Comparison of ENCODE assay signal across 13 cellular contexts in genomic region chr6:21741221-21742109, GRCh38.
DNase-seq lines count a peak whose midpoint lies in the region; ATAC-seq, FAIRE-seq and TF ChIP-seq lines count a peak whose summit lies in the region.
"Had no signal": no experiment of that assay in that cellular context is flagged by ENCODE, and none has a peak within 500 bp of the region (broad histone marks: within the 10 kb centered on the region; RNA-seq: fewer than 3 reads in every experiment).

No MANE protein-coding gene starts in this region.

- H3K36me3 ChIP-seq in left ventricle myocardium inferior, result no peaks in the 10 kb centered on the region
- H3K36me3 ChIP-seq: BLaER1 had no signal

- H3K27ac Mint-ChIP-seq in WTC11, result peak overlapping the region; percentile 97
- H3K27ac Mint-ChIP-seq in activated CD4-positive, alpha-beta memory T cell treated with anti-CD3 and anti-CD28 coated beads, Interleukin-2, amount 10 ng/mL, durations not matched to agents 7 days and 5 days, result no peak overlapping the region
- H3K27ac Mint-ChIP-seq: activated CD4-positive, alpha-beta T cell treated with anti-CD3 and anti-CD28 coated beads, Interleukin-2, amount 10 ng/mL, durations not matched to agents 24 days and 14 days had no signal

- intact Hi-C loops in left ventricle myocardium inferior (cut with micrococcal nuclease), result no loop called here
- intact Hi-C loops in left cardiac atrium (cut with DNase I), result no loop called here

- no peaks in the 10 kb centered on the region for H3K27me3 ChIP-seq in left ventricle myocardium inferior (ENCODE audit: low read depth)
- H3K27me3 ChIP-seq: BLaER1 had no signal

- no peak for DNase-seq in left ventricle myocardium inferior
- DNase-seq in left cardiac atrium, result no peak
- DNase-seq in WTC11 (ENCODE audit: low spot score), result no peak
- no peak for DNase-seq in NCI-H128 (lab: John Stamatoyannopoulos, UW; ENCODE audit: unreplicated experiment)
- no peak for DNase-seq in activated CD4-positive, alpha-beta memory T cell treated with anti-CD3 and anti-CD28 coated beads, Interleukin-2, amount 10 ng/mL, durations not matched to agents 7 days and 5 days
- no peak for DNase-seq in stimulated activated CD8-positive, alpha-beta memory T cell treated with anti-CD3 and anti-CD28 coated beads, Interleukin-4, amount 100 ng/mL, for 48 hours
- no peak for DNase-seq in OCI-M1 (lab: John Stamatoyannopoulos, UW)
- DNase-seq: activated CD4-positive, alpha-beta T cell treated with anti-CD3 and anti-CD28 coated beads, Interleukin-2, amount 10 ng/mL, durations not matched to agents 24 days and 14 days; activated naive CD4-positive, alpha-beta T cell treated with Interleukin-2 at 50 U/mL for 16 hours; SW 1271 had no signal

- peak overlapping the region; percentile 50 for H3K27ac ChIP-seq in left ventricle myocardium inferior (replicated peaks)
- H3K27ac ChIP-seq: BLaER1 had no signal

- H3K27me3 Mint-ChIP-seq in WTC11 (ENCODE audit: low read depth), result no peaks in the 10 kb centered on the region
- no peaks in the 10 kb centered on the region for H3K27me3 Mint-ChIP-seq in activated CD4-positive, alpha-beta memory T cell treated with anti-CD3 and anti-CD28 coated beads, Interleukin-2, amount 10 ng/mL, durations not matched to agents 7 days and 5 days

- H3K4me3 Mint-ChIP-seq in WTC11, result peak overlapping the region; percentile 61
- H3K4me3 Mint-ChIP-seq in activated CD4-positive, alpha-beta memory T cell treated with anti-CD3 and anti-CD28 coated beads, Interleukin-2, amount 10 ng/mL, durations not matched to agents 7 days and 5 days, result no peak overlapping the region
- H3K4me3 Mint-ChIP-seq: activated CD4-positive, alpha-beta T cell treated with anti-CD3 and anti-CD28 coated beads, Interleukin-2, amount 10 ng/mL, durations not matched to agents 24 days and 14 days had no signal

- H3K36me3 Mint-ChIP-seq in WTC11, result peaks cover 7% of the 10 kb centered on the region; the same call in 1 of the 2 replicates
- no peaks in the 10 kb centered on the region for H3K36me3 Mint-ChIP-seq in activated CD4-positive, alpha-beta memory T cell treated with anti-CD3 and anti-CD28 coated beads, Interleukin-2, amount 10 ng/mL, durations not matched to agents 7 days and 5 days (ENCODE audit: low read depth)

- peak; percentile 55 for FAIRE-seq in islet of Langerhans (lab: Jason Lieb, UNC)

- no peak for TF ChIP-seq CTCF in left ventricle myocardium inferior (IDR thresholded peaks at IDR 0.05; ENCODE audit: borderline replicate concordance)
- no peak for TF ChIP-seq CTCF in WTC11 (IDR thresholded peaks at IDR 0.05)

- POLR2A ChIA-PET in WTC11 (lab: Charles Lee), result interaction anchor here (1.6 to 4.6 kb wide), 2 partner anchors 76 to 147 kb away, joined by 5 to 25 read pairs; partner anchors contain the start of gene SOX4
- POLR2A ChIA-PET in activated CD4-positive, alpha-beta memory T cell treated with anti-CD3 and anti-CD28 coated beads, Interleukin-2, amount 10 ng/mL, durations not matched to agents 7 days and 5 days (lab: Charles Lee), result no interaction called here

- ATAC-seq in left cardiac atrium, result no peak
- peak; percentile 59 for ATAC-seq in WTC11

- CTCF ChIA-PET in WTC11 (lab: Charles Lee), result interaction anchor here (0.6 to 2.2 kb wide), 7 partner anchors 9 to 194 kb away, joined by 3 to 8 read pairs (median 5); partner anchors contain the start of gene SOX4
- CTCF ChIA-PET in activated CD4-positive, alpha-beta memory T cell treated with anti-CD3 and anti-CD28 coated beads, Interleukin-2, amount 10 ng/mL, durations not matched to agents 7 days and 5 days (lab: Charles Lee), result no interaction called here

- peak overlapping the region; percentile 24 for H3K4me3 ChIP-seq in left ventricle myocardium inferior
- H3K4me3 ChIP-seq: BLaER1, lung had no signal

- 0 out of 2 replicates have a peak, but pooled peaks cover 3% of the 10 kb centered on the region for H3K9me3 Mint-ChIP-seq in WTC11
- no peaks in the 10 kb centered on the region for H3K9me3 Mint-ChIP-seq in activated CD4-positive, alpha-beta memory T cell treated with anti-CD3 and anti-CD28 coated beads, Interleukin-2, amount 10 ng/mL, durations not matched to agents 7 days and 5 days
- H3K9me3 Mint-ChIP-seq: activated CD4-positive, alpha-beta T cell treated with anti-CD3 and anti-CD28 coated beads, Interleukin-2, amount 10 ng/mL, durations not matched to agents 24 days and 14 days had no signal

- peaks cover 75% of the 10 kb centered on the region for H3K4me1 Mint-ChIP-seq in WTC11
- H3K4me1 Mint-ChIP-seq in activated CD4-positive, alpha-beta memory T cell treated with anti-CD3 and anti-CD28 coated beads, Interleukin-2, amount 10 ng/mL, durations not matched to agents 7 days and 5 days, result no peaks in the 10 kb centered on the region
- H3K4me1 Mint-ChIP-seq: activated CD4-positive, alpha-beta T cell treated with anti-CD3 and anti-CD28 coated beads, Interleukin-2, amount 10 ng/mL, durations not matched to agents 24 days and 14 days had no signal

- H3K4me1 ChIP-seq in left ventricle myocardium inferior, result peaks cover 24% of the 10 kb centered on the region

- no peaks in the 10 kb centered on the region for H3K9me3 ChIP-seq in left ventricle myocardium inferior (replicated peaks)
- H3K9me3 ChIP-seq: BLaER1 had no signal

TF ChIP-seq in WTC11, 78 proteins besides CTCF, POLR2A, EP300 and RAD21:
- no peak for TF ChIP-seq ELF4 (CRISPR knock-in tag; IDR thresholded peaks at IDR 0.05; ENCODE audit: low read depth)
- no peak for TF ChIP-seq ZNF396 (CRISPR knock-in tag; IDR thresholded peaks at IDR 0.05; ENCODE audit: borderline replicate concordance)
- TF ChIP-seq RELA (CRISPR knock-in tag; IDR thresholded peaks at IDR 0.05; ENCODE audit: borderline replicate concordance), result no peak
- no peak for TF ChIP-seq SP1 (CRISPR knock-in tag; conservative IDR thresholded peaks at IDR 0.05)
- TF ChIP-seq FOXJ3 (CRISPR knock-in tag; IDR thresholded peaks at IDR 0.05; ENCODE audit: borderline replicate concordance), result no peak
- TF ChIP-seq JUN (CRISPR knock-in tag; IDR thresholded peaks at IDR 0.05), result no peak
